ENCODE assay signal across 20 cellular contexts in the genomic region with DNA sequence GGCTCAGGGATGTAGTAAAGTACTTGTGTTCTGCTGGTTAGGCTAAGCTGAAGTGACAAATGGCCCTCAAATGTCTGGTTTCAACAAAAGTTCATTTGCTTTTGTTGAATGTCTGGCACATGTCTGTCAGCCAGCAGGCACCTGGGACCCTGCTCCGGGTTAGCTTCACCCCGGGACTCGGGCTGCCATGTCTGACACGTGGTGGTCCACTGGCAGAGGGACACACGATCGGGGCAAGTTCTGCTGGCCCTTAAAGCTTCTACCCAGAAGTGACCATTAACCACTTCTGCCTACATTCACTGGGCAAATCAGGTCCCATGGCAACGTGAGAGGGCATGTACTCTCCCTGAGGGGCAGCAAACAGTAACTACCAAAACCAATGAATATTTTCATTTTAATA. TPM values are rescaled to one million over a fixed set of nuclear protein-coding genes. Genes with fewer than 3 reads are reported as not detected.
DNase-seq lines count a peak whose midpoint lies in the region; ATAC-seq and TF ChIP-seq lines count a peak whose summit lies in the region.
"Had no signal": no experiment of that assay in that cellular context is flagged by ENCODE, and none has a peak within 500 bp of the region (broad histone marks: within the 10 kb centered on the region; RNA-seq: fewer than 3 reads in every experiment).

No MANE protein-coding gene starts in this region.

- H3K36me3 Mint-ChIP-seq in GM23338 (ENCODE audit: low read depth) (peaks cover 7% of the 10 kb centered on the region; the same call in 1 of the 3 replicates), immature natural killer cell (peaks cover 4 to 21% (median 4%) of the 10 kb centered on the region in 3 donors)
- H3K36me3 Mint-ChIP-seq in activated T-helper 17 cell treated with anti-CD3 and anti-CD28 coated beads, Interleukin-2, amount 50 U/mL, for 72 hours (ENCODE audit: low read depth), result peaks cover 43% of the 10 kb centered on the region
- peaks cover 55% of the 10 kb centered on the region for H3K36me3 Mint-ChIP-seq in stimulated activated memory B cell treated with anti-CD40 and anti-IgM and Interleukin-4, amounts not matched to agents 10 μg/mL and 1 μg/mL and 100 μg/mL, for 72 hours

- H3K27me3 Mint-ChIP-seq in GM23338 (ENCODE audit: insufficient read depth, low read depth, poor library complexity), result peaks cover 10% of the 10 kb centered on the region
- H3K27me3 Mint-ChIP-seq in activated T-helper 17 cell treated with anti-CD3 and anti-CD28 coated beads, Interleukin-2, amount 50 U/mL, for 72 hours, result no peaks in the 10 kb centered on the region
- peaks cover 8 to 11% (median 9%) of the 10 kb centered on the region in 3 donors for H3K27me3 Mint-ChIP-seq in immature natural killer cell (ENCODE audit: low read depth in 3 of 3)
- H3K27me3 Mint-ChIP-seq in stimulated activated memory B cell treated with anti-CD40 and anti-IgM and Interleukin-4, amounts not matched to agents 10 μg/mL and 1 μg/mL and 100 μg/mL, for 72 hours, result no peaks in the 10 kb centered on the region
- H3K27me3 Mint-ChIP-seq: B cell had no signal

- H3K4me3 Mint-ChIP-seq in GM23338 (no peak overlapping the region), immature natural killer cell (no peak overlapping the region)
- H3K4me3 Mint-ChIP-seq in activated T-helper 17 cell treated with anti-CD3 and anti-CD28 coated beads, Interleukin-2, amount 50 U/mL, for 72 hours, result no peak overlapping the region
- H3K4me3 Mint-ChIP-seq in stimulated activated memory B cell treated with anti-CD40 and anti-IgM and Interleukin-4, amounts not matched to agents 10 μg/mL and 1 μg/mL and 100 μg/mL, for 72 hours, result no peak overlapping the region
- H3K4me3 Mint-ChIP-seq: B cell, CD14-positive monocyte had no signal

- H3K27me3 ChIP-seq in GM23338 (ENCODE audit: insufficient read depth), result no peaks in the 10 kb centered on the region
- no peaks in the 10 kb centered on the region for H3K27me3 ChIP-seq in GM23248 (replicated peaks; ENCODE audit: insufficient read depth)
- H3K27me3 ChIP-seq: SJSA1 had no signal

- H3K27ac Mint-ChIP-seq in GM23338 (no peak overlapping the region), immature natural killer cell (peak overlapping the region in 5 of 6 donors; percentile 9 to 71 (median 56))
- peak overlapping the region; percentile 17 for H3K27ac Mint-ChIP-seq in activated T-helper 17 cell treated with anti-CD3 and anti-CD28 coated beads, Interleukin-2, amount 50 U/mL, for 72 hours
- peak overlapping the region; percentile 65 for H3K27ac Mint-ChIP-seq in stimulated activated memory B cell treated with anti-CD40 and anti-IgM and Interleukin-4, amounts not matched to agents 10 μg/mL and 1 μg/mL and 100 μg/mL, for 72 hours

- no peaks in the 10 kb centered on the region for H3K9me3 ChIP-seq in GM23248 (ENCODE audit: low read depth)
- H3K9me3 ChIP-seq: HAP-1, SJSA1 had no signal

- 0 out of 2 replicates have a peak, but pooled peaks cover 9% of the 10 kb centered on the region for H3K36me3 ChIP-seq in GM23338 (ENCODE audit: insufficient read depth)
- H3K36me3 ChIP-seq in GM23248 (ENCODE audit: low read depth), result no peaks in the 10 kb centered on the region; the same call in 1 of the 2 replicates
- H3K36me3 ChIP-seq: SJSA1 had no signal

- ATAC-seq in GM23338 (no peak), HG02870 (IDR thresholded peaks at IDR 0.05; ENCODE audit: unreplicated experiment) (no peak), SK-N-SH treated with all-trans-retinoic acid at 6 μM for 48 hours (no peak)
- no peak for ATAC-seq in activated T-helper 17 cell treated with anti-CD3 and anti-CD28 coated beads, Interleukin-2, amount 50 U/mL, for 72 hours (replicated peaks)
- no peak for ATAC-seq in stimulated activated memory B cell treated with anti-CD40 and anti-IgM and Interleukin-4, amounts not matched to agents 10 μg/mL and 1 μg/mL and 100 μg/mL, for 72 hours
- ATAC-seq: Right ventricle myocardium inferior had no signal

- WGBS in GM23248 (ENCODE audit: low coverage in 1 of 2, low lambda C conversion rate in 2 of 2, missing lambda C conversion rate in 2 of 2), 2 experiments, result 73 to 82% methylated on average over 7 of the region's 7 CpGs

- no peak overlapping the region for H3K4me3 ChIP-seq in GM23338
- no peak overlapping the region for H3K4me3 ChIP-seq in GM23248
- H3K4me3 ChIP-seq: HAP-1, SJSA1 had no signal

- no peaks in the 10 kb centered on the region for H3K79me2 ChIP-seq in GM23338 (replicated peaks; ENCODE audit: insufficient read depth)
- no peaks in the 10 kb centered on the region for H3K79me2 ChIP-seq in GM23248 (ENCODE audit: insufficient read depth)

- no peaks in the 10 kb centered on the region for H3F3A ChIP-seq in GM23338 (replicated peaks; ENCODE audit: low read depth)
- H3F3A ChIP-seq in GM23248 (ENCODE audit: insufficient read depth), result no peaks in the 10 kb centered on the region

- no peak overlapping the region for H3K9ac ChIP-seq in GM23248

- in situ Hi-C loops in GM23248 (cut with MboI), result no loop called here

- H2AFZ ChIP-seq in GM23338 (no peak overlapping the region), GM23248 (no peak overlapping the region)

- H3K9me3 Mint-ChIP-seq in GM23338 (no peaks in the 10 kb centered on the region), immature natural killer cell (no peaks in the 10 kb centered on the region)
- no peaks in the 10 kb centered on the region for H3K9me3 Mint-ChIP-seq in activated T-helper 17 cell treated with anti-CD3 and anti-CD28 coated beads, Interleukin-2, amount 50 U/mL, for 72 hours
- H3K9me3 Mint-ChIP-seq in stimulated activated memory B cell treated with anti-CD40 and anti-IgM and Interleukin-4, amounts not matched to agents 10 μg/mL and 1 μg/mL and 100 μg/mL, for 72 hours, result no peaks in the 10 kb centered on the region

- H3K4me1 ChIP-seq in GM23338 (ENCODE audit: insufficient read depth) (no peaks in the 10 kb centered on the region), GM23248 (ENCODE audit: insufficient read depth) (no peaks in the 10 kb centered on the region)
- H3K4me1 ChIP-seq: HAP-1, SJSA1 had no signal

- no peaks in the 10 kb centered on the region; the same call in 2 of the 3 replicates for H3K4me1 Mint-ChIP-seq in GM23338
- H3K4me1 Mint-ChIP-seq in activated T-helper 17 cell treated with anti-CD3 and anti-CD28 coated beads, Interleukin-2, amount 50 U/mL, for 72 hours, result peaks cover 4% of the 10 kb centered on the region
- H3K4me1 Mint-ChIP-seq in immature natural killer cell, result peaks cover 71 to 81% of the 10 kb centered on the region in 2 donors
- peaks cover 10% of the 10 kb centered on the region for H3K4me1 Mint-ChIP-seq in stimulated activated memory B cell treated with anti-CD40 and anti-IgM and Interleukin-4, amounts not matched to agents 10 μg/mL and 1 μg/mL and 100 μg/mL, for 72 hours
- H3K4me1 Mint-ChIP-seq: CD14-positive monocyte had no signal

- H3K27ac ChIP-seq in GM23338 (ENCODE audit: low read depth) (0 out of 2 replicates have a peak overlapping the region, but pooled peaks have one; percentile 19), GM23248 (no peak overlapping the region)
- H3K27ac ChIP-seq: SJSA1 had no signal

- no peaks in the 10 kb centered on the region for H3K9me2 ChIP-seq in GM23338 (ENCODE audit: insufficient read depth)
- no peaks in the 10 kb centered on the region for H3K9me2 ChIP-seq in GM23248 (ENCODE audit: insufficient read depth)

- peaks cover 16% of the 10 kb centered on the region for H4K20me1 ChIP-seq in GM23338 (replicated peaks; ENCODE audit: insufficient read depth)
- no peaks in the 10 kb centered on the region for H4K20me1 ChIP-seq in GM23248 (ENCODE audit: insufficient read depth)

- DNase-seq in GM23338 (ENCODE audit: low spot score), result no peak
- DNase-seq in immature natural killer cell, result no peak
- DNase-seq in GM23248, result no peak
- DNase-seq: IMR-90; NCI-H1105; NCI-H146; NCI-H2029 treated with DMSO at 0.1 percent for 48 hours; NCI-H226; NCI-H510A treated with DMSO at 0.1 percent for 48 hours; NCI-H774; NK-92 treated with Interleukin-12 subunit alpha and Interleukin-12 subunit beta, amount 100 ng/mL, for 24 hours had no signal

- no peak overlapping the region for H3K4me2 ChIP-seq in GM23338
- no peak overlapping the region for H3K4me2 ChIP-seq in GM23248 (ENCODE audit: unreplicated experiment)

- no peak for TF ChIP-seq CTCF in GM23338 (conservative IDR thresholded peaks at IDR 0.05; ENCODE audit: low read depth in 2 of 2)

TF ChIP-seq in GM23338, 12 proteins besides CTCF, POLR2A, EP300 and RAD21 (continues in another document):
- TF ChIP-seq ZNF331 (CRISPR knock-in tag; IDR thresholded peaks at IDR 0.05; ENCODE audit: low read depth) (no peak), STAT1 (IDR thresholded peaks at IDR 0.05; ENCODE audit: unreplicated experiment) (no peak), EZH2 (IDR thresholded peaks at IDR 0.05; ENCODE audit: low read depth, unreplicated experiment) (no peak)

TF ChIP-seq in SK-N-SH treated with all-trans-retinoic acid at 6 μM for 48 hours, 23 proteins besides CTCF, POLR2A, EP300 and RAD21 (continues in another document):
- TF ChIP-seq OSR1 (CRISPR knock-in tag; IDR thresholded peaks at IDR 0.05) (no peak), GLIS3 (CRISPR knock-in tag; IDR thresholded peaks at IDR 0.05) (no peak), ZNF8 (CRISPR knock-in tag; IDR thresholded peaks at IDR 0.05) (no peak), CSDC2 (CRISPR knock-in tag; IDR thresholded peaks at IDR 0.05) (no peak)

RNA-seq across cellular contexts. Expression of gene POLR1E, which starts 23.8 kb away (rescaled TPM):
- total RNA-seq in GM23338 (2014; rRNA removed; shearing (Covaris generic)), result 36.0 and 45.5 TPM in 2 replicates
- polyA plus RNA-seq in GM23338 (2016; fragmentation: Nextera tagmentation; extraction: Ambion mirVana) (15.4 and 19.2 TPM in 2 replicates), immature natural killer cell (10 to 100 TPM; 12.1 to 19.3 (median 16.7) TPM), GM23248 (2016; fragmentation: Nextera tagmentation; extraction: Ambion mirVana) (16.5 and 16.9 TPM in 2 replicates)
- total RNA-seq in activated T-helper 17 cell treated with anti-CD3 and anti-CD28 coated beads, Interleukin-2, amount 50 U/mL, for 72 hours, result 10 to 100 TPM; 57.3 to 65.1 TPM
- 27.5 and 27.8 TPM in 2 replicates for total RNA-seq in GM23248 (2014; rRNA removed; shearing (Covaris generic))

RNA-seq across cellular contexts. Expression of gene ZBTB5, which starts 44.3 kb away (rescaled TPM):
- 19.5 and 20.3 TPM in 2 replicates for total RNA-seq in GM23338 (2014; rRNA removed; shearing (Covaris generic))
- polyA plus RNA-seq in GM23338 (2016; fragmentation: Nextera tagmentation; extraction: Ambion mirVana) (2.5 and 2.8 TPM in 2 replicates), immature natural killer cell (1 to 10 TPM in 1 of 3 donors, under 1 TPM in 1, not detected in 1; 0.72 to 1.2 TPM), GM23248 (2016; fragmentation: Nextera tagmentation; extraction: Ambion mirVana) (1.8 and 1.9 TPM in 2 replicates)
- 10 to 100 TPM in 1 of 2 donors, 1 to 10 TPM in 1; 7.7 to 13.8 TPM for total RNA-seq in activated T-helper 17 cell treated with anti-CD3 and anti-CD28 coated beads, Interleukin-2, amount 50 U/mL, for 72 hours
- total RNA-seq in GM23248 (2014; rRNA removed; shearing (Covaris generic)), result 8.3 and 8.7 TPM in 2 replicates
